9 cellular contexts compared by ENCODE assay signal in the genomic region with DNA sequence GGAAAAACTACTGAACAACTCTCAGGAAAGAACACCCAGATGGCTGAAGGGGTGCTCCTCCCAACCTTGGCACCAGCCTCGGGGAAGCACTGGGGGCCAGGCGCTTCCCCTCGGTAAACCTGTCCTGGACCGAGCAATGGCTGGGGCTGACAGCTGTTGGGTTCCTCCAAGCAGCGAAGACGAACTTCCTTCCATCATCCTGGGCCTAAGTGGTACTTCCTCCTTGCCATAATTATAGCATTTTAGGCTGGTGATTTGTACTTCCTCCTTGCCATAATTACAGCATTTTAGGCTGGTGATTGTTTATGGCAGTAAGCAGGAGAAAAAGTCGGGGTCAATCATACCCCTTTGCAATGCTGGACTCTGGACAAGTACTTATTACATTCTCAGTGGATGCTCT.
DNase-seq lines count a peak whose midpoint lies in the region; ATAC-seq lines count a peak whose summit lies in the region.
"Had no signal": no experiment of that assay in that cellular context is flagged by ENCODE, and none has a peak within 500 bp of the region (broad histone marks: within the 10 kb centered on the region; RNA-seq: fewer than 3 reads in every experiment).

No MANE protein-coding gene starts in this region.

- peak; percentile 84 to 97 for ATAC-seq in naive B cell (ENCODE audit: low read depth in 2 of 2)
- no peak for ATAC-seq in HG03139 (IDR thresholded peaks at IDR 0.05; ENCODE audit: unreplicated experiment)
- ATAC-seq in HG03457 (IDR thresholded peaks at IDR 0.05; ENCODE audit: unreplicated experiment): no peak

- no peaks in the 10 kb centered on the region; a peak in 1 of 22 replicates for H3K9me3 ChIP-seq in BLaER1 treated with 17β-estradiol and CSF1 and Interleukin-3, amounts not matched to agents 10 nM and 100 nM (replicated peaks in 1 of 11)

- peaks cover 0 to 11% (median 0%) of the 10 kb centered on the region in 11 experiments; a peak in 2 of 22 replicates for H3K36me3 ChIP-seq in BLaER1 treated with 17β-estradiol and CSF1 and Interleukin-3, amounts not matched to agents 10 nM and 100 nM

- H3K4me1 Mint-ChIP-seq in IgD-negative memory B cell (peaks cover 3 to 13% (median 6%) of the 10 kb centered on the region in 3 donors), naive B cell (peaks cover 14 to 42% (median 38%) of the 10 kb centered on the region in 3 donors)
- H3K4me1 Mint-ChIP-seq in activated T-helper 1 cell treated with anti-CD3 and anti-CD28 coated beads, Interleukin-12 subunit alpha, Interleukin-12 subunit beta, Interleukin-2, Interleukin-4 antibody, amounts not matched to agents 30 ng/mL and 10 ng/mL and 1 ng/mL, durations not matched to agents 14 hours and 24 hours and 36 hours (ENCODE audit: low read depth): peaks cover 49% of the 10 kb centered on the region

- no peaks in the 10 kb centered on the region for H3K27me3 ChIP-seq in BLaER1 treated with 17β-estradiol and CSF1 and Interleukin-3, amounts not matched to agents 10 nM and 100 nM

- H4K20me1 ChIP-seq in BLaER1 treated with 17β-estradiol and CSF1 and Interleukin-3, amounts not matched to agents 10 nM and 100 nM: no peaks in the 10 kb centered on the region

- H3K4me2 ChIP-seq in BLaER1 treated with 17β-estradiol and CSF1 and Interleukin-3, amounts not matched to agents 10 nM and 100 nM: peak overlapping the region; percentile 67 to 94 (median 84)

- H3K9me3 Mint-ChIP-seq in IgD-negative memory B cell (peaks cover 0 to 1% (median 0%) of the 10 kb centered on the region in 3 donors), naive B cell (peaks cover 0 to 4% (median 0%) of the 10 kb centered on the region in 7 donors)
- no peaks in the 10 kb centered on the region for H3K9me3 Mint-ChIP-seq in activated T-helper 1 cell treated with anti-CD3 and anti-CD28 coated beads, Interleukin-12 subunit alpha, Interleukin-12 subunit beta, Interleukin-2, Interleukin-4 antibody, amounts not matched to agents 30 ng/mL and 10 ng/mL and 1 ng/mL, durations not matched to agents 14 hours and 24 hours and 36 hours

- DNase-seq in activated T-helper 1 cell treated with anti-CD3 and anti-CD28 coated beads, Interleukin-12 subunit alpha, Interleukin-12 subunit beta, Interleukin-2, Interleukin-4 antibody, amounts not matched to agents 30 ng/mL and 10 ng/mL and 1 ng/mL, durations not matched to agents 14 hours and 24 hours and 36 hours (ENCODE audit: low spot score): no peak
- peak; percentile 26 for DNase-seq in naive B cell
- no peak for DNase-seq in DMS114 treated with DMSO at 0.1 percent for 48 hours (lab: John Stamatoyannopoulos, UW; ENCODE audit: unreplicated experiment)
- DNase-seq in inferior parietal cortex (ENCODE audit: extremely low spot score): no peak
- DNase-seq: amniotic stem cell had no signal

- H3K4me3 ChIP-seq in BLaER1 treated with 17β-estradiol and CSF1 and Interleukin-3, amounts not matched to agents 10 nM and 100 nM: peak overlapping the region in 5 of 10 experiments; percentile 1 to 36 (median 14); a peak in 5 of 20 replicates

- peak overlapping the region; percentile 25 to 88 (median 80); a peak in 21 of 22 replicates for H3K27ac ChIP-seq in BLaER1 treated with 17β-estradiol and CSF1 and Interleukin-3, amounts not matched to agents 10 nM and 100 nM

- H3K27me3 Mint-ChIP-seq in IgD-negative memory B cell (no peaks in the 10 kb centered on the region), naive B cell (no peaks in the 10 kb centered on the region)
- H3K27me3 Mint-ChIP-seq in activated T-helper 1 cell treated with anti-CD3 and anti-CD28 coated beads, Interleukin-12 subunit alpha, Interleukin-12 subunit beta, Interleukin-2, Interleukin-4 antibody, amounts not matched to agents 30 ng/mL and 10 ng/mL and 1 ng/mL, durations not matched to agents 14 hours and 24 hours and 36 hours (ENCODE audit: insufficient read depth): no peaks in the 10 kb centered on the region

- peak overlapping the region in 9 of 11 experiments; percentile 36 to 75 (median 65); a peak in 17 of 22 replicates for H3K9ac ChIP-seq in BLaER1 treated with 17β-estradiol and CSF1 and Interleukin-3, amounts not matched to agents 10 nM and 100 nM

- intact Hi-C loops in activated T-helper 1 cell treated with anti-CD3 and anti-CD28 coated beads, Interleukin-12 subunit alpha, Interleukin-12 subunit beta, Interleukin-2, Interleukin-4 antibody, amounts not matched to agents 30 ng/mL and 10 ng/mL and 1 ng/mL, durations not matched to agents 14 hours and 24 hours and 36 hours (cut with micrococcal nuclease): no loop called here

- peaks cover 3% of the 10 kb centered on the region for H3K36me3 Mint-ChIP-seq in IgD-negative memory B cell
- H3K36me3 Mint-ChIP-seq in activated T-helper 1 cell treated with anti-CD3 and anti-CD28 coated beads, Interleukin-12 subunit alpha, Interleukin-12 subunit beta, Interleukin-2, Interleukin-4 antibody, amounts not matched to agents 30 ng/mL and 10 ng/mL and 1 ng/mL, durations not matched to agents 14 hours and 24 hours and 36 hours (ENCODE audit: low read depth): peaks cover 7% of the 10 kb centered on the region
- no peaks in the 10 kb centered on the region for H3K36me3 Mint-ChIP-seq in naive B cell

- peak overlapping the region in 2 of 4 donors; percentile 22 to 35 for H3K4me3 Mint-ChIP-seq in IgD-negative memory B cell
- H3K4me3 Mint-ChIP-seq in activated T-helper 1 cell treated with anti-CD3 and anti-CD28 coated beads, Interleukin-12 subunit alpha, Interleukin-12 subunit beta, Interleukin-2, Interleukin-4 antibody, amounts not matched to agents 30 ng/mL and 10 ng/mL and 1 ng/mL, durations not matched to agents 14 hours and 24 hours and 36 hours: no peak overlapping the region
- H3K4me3 Mint-ChIP-seq in naive B cell: peak overlapping the region in 6 of 8 donors; percentile 5 to 81 (median 32)

- H3K27ac Mint-ChIP-seq in IgD-negative memory B cell (peak overlapping the region in 2 of 3 donors; percentile 13 to 94), naive B cell (peak overlapping the region in 5 of 6 donors; percentile 52 to 90 (median 88))
- peak overlapping the region; percentile 80 for H3K27ac Mint-ChIP-seq in activated T-helper 1 cell treated with anti-CD3 and anti-CD28 coated beads, Interleukin-12 subunit alpha, Interleukin-12 subunit beta, Interleukin-2, Interleukin-4 antibody, amounts not matched to agents 30 ng/mL and 10 ng/mL and 1 ng/mL, durations not matched to agents 14 hours and 24 hours and 36 hours

- peaks cover 29 to 50% (median 41%) of the 10 kb centered on the region in 10 experiments for H3K4me1 ChIP-seq in BLaER1 treated with 17β-estradiol and CSF1 and Interleukin-3, amounts not matched to agents 10 nM and 100 nM

Comparison
In these comparisons a context has a peak if more than half of its experiments do, and no peak if none do; other contexts are left out.
1. ATAC-seq: peak in naive B cell (2 of 2); none in HG03139 (single experiment) and HG03457 (single experiment).
2. Peak in every context shown above with its lines, with median percentiles within 50 percentile points of each other: H3K27ac Mint-ChIP-seq.